29 cellular contexts compared by ENCODE assay signal in the genomic region with DNA sequence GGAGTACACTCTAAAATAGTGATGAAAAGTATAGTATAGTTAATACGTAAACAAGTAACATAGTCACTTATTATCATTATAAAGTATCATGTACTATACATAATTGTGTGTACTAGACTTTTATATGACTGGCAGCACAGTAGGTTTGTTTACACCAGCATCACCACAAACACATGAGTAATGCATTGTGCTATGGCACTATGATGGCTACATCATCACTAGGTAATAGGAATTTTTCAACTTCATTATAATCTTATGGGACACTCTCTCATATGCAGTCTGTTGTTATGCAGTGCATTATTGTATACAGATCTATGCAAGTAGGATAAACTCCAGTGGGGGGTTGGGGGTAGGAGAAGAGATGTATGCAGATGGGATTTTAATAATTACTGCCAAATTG.
"Had no signal": no experiment of that assay in that cellular context is flagged by ENCODE, and none has a peak within 500 bp of the region (broad histone marks: within the 10 kb centered on the region; RNA-seq: fewer than 3 reads in every experiment).

No MANE protein-coding gene starts in this region.

- H3K4me3 ChIP-seq: cardiac muscle cell had no signal

- H3K27me3 ChIP-seq: brain microvascular endothelial cell, cardiac muscle cell had no signal

- H3K36me3 ChIP-seq: brain microvascular endothelial cell, cardiac muscle cell had no signal

- H3K27ac ChIP-seq: brain microvascular endothelial cell, cardiac muscle cell, RWPE1 had no signal

- ATAC-seq: activated CD8-positive, alpha-beta T cell treated with anti-CD3 and anti-CD28 coated beads for 36 hours; activated T-cell treated with anti-CD3 and anti-CD28 coated beads, Interleukin-2, amount 50 U/mL, for 72 hours; activated T-helper 17 cell treated with anti-CD3 and anti-CD28 coated beads, Interleukin-2, amount 50 U/mL, for 72 hours; Right ventricle myocardium inferior had no signal

- DNase-seq: activated CD4-positive, alpha-beta T cell treated with anti-CD3 and anti-CD28 coated beads, Interleukin-2, amount 10 ng/mL, durations not matched to agents 24 days and 14 days; activated CD4-positive, alpha-beta T cell treated with anti-CD3 and anti-CD28 coated beads, Interleukin-2, amount 50 U/mL, for 4 hours; activated CD8-positive, alpha-beta T cell treated with anti-CD3 and anti-CD28 coated beads for 36 hours; activated effector memory CD4-positive, alpha-beta T cell treated with anti-CD3 and anti-CD28 coated beads, Interleukin-2, amount 50 U/mL, for 16 hours; activated naive CD4-positive, alpha-beta T cell; activated naive CD4-positive, alpha-beta T cell treated with anti-CD3 and anti-CD28 coated beads, Interleukin-2, amount 50 U/mL, for 16 hours; activated naive CD8-positive, alpha-beta T cell treated with anti-CD3 and anti-CD28 coated beads for 36 hours; activated T-cell treated with anti-CD3 and anti-CD28 coated beads, Interleukin-2, amount 50 U/mL, for 1 hour; activated T-cell treated with anti-CD3 and anti-CD28 coated beads, Interleukin-2, amount 50 U/mL, for 72 hours; amniotic stem cell; aorta; brain microvascular endothelial cell; Kasumi-1; MM.1S; MV-4-11; NCI-H1092; NCI-H1436 treated with DMSO at 0.1 percent for 48 hours; NCI-H1694 treated with DMSO at 0.1 percent for 48 hours; NCI-H2029; NCI-H345; NCI-H524 treated with DMSO at 0.1 percent for 48 hours; SIG-M5; SW 1271; T-helper 1 cell; T1000 had no signal
